In genomic region chr13:50012396-50013169, GRCh38 we compare ENCODE assay signal across 25 cellular contexts. TPM values are rescaled to one million over a fixed set of nuclear protein-coding genes. Genes with fewer than 3 reads are reported as not detected.
DNase-seq lines count a peak whose midpoint lies in the region; ATAC-seq, FAIRE-seq and TF ChIP-seq lines count a peak whose summit lies in the region.
"Had no signal": no experiment of that assay in that cellular context is flagged by ENCODE, and none has a peak within 500 bp of the region (broad histone marks: within the 10 kb centered on the region; RNA-seq: fewer than 3 reads in every experiment).

No MANE protein-coding gene starts in this region.

- H3K4me1 Mint-ChIP-seq in mesothelial cell of epicardium: peaks cover 6% of the 10 kb centered on the region

- CTCF ChIA-PET in A549 (lab: Yijun Ruan, JAX): interaction anchor here (0.5 to 1.2 kb wide), 2 partner anchors 44 to 899 kb away, joined by 3 read pairs; no protein-coding TSS in a partner anchor
- CTCF ChIA-PET in HCT116 (lab: Charles Lee): no interaction called here

- H3K27ac ChIP-seq in A549: no peak overlapping the region
- H3K27ac ChIP-seq in HCT116 (ENCODE audit: low read depth, low read length): no peak overlapping the region
- H3K27ac ChIP-seq in caudate nucleus (ENCODE audit: low read depth, low read length): peak overlapping the region; percentile 78
- no peak overlapping the region for H3K27ac ChIP-seq in foreskin keratinocyte
- H3K27ac ChIP-seq in osteoblast (ENCODE audit: low read depth, low read length): no peak overlapping the region
- H3K27ac ChIP-seq: adrenal gland, KMS-11, psoas muscle, thoracic aorta had no signal

- no peak overlapping the region for H2AFZ ChIP-seq in HCT116 (ENCODE audit: low read depth, low read length, poor library complexity, severe bottlenecking)
- no peak overlapping the region for H2AFZ ChIP-seq in osteoblast (ENCODE audit: low read length)

- intact Hi-C loops in HCT116 (cut with micrococcal nuclease): no loop called here

- TF ChIP-seq RAD21 in A549 (conservative IDR thresholded peaks at IDR 0.05 in 1 of 2, IDR thresholded peaks at IDR 0.05 in 1 of 2): no peak
- no peak for TF ChIP-seq RAD21 in HCT116 (IDR thresholded peaks at IDR 0.05; ENCODE audit: low read depth)

- no peak for ATAC-seq in A549
- no peak for ATAC-seq in HCT116
- no peak for ATAC-seq in foreskin keratinocyte
- no peak for ATAC-seq in GM19467 (IDR thresholded peaks at IDR 0.05; ENCODE audit: unreplicated experiment)
- ATAC-seq: activated CD4-positive, alpha-beta T cell treated with anti-CD3 and anti-CD28 coated beads for 36 hours; activated CD8-positive, alpha-beta memory T cell treated with anti-CD3 and anti-CD28 coated beads, Interleukin-2, amount 10 ng/mL, durations not matched to agents 7 days and 5 days; psoas muscle had no signal

- no peak for FAIRE-seq in A549 (lab: Jason Lieb, UNC)
- FAIRE-seq: GM18507, TTC549 had no signal

- H3K9me3 Mint-ChIP-seq in mesothelial cell of epicardium: no peaks in the 10 kb centered on the region
- H3K9me3 Mint-ChIP-seq: activated T-helper 2 cell treated with anti-CD3 and anti-CD28 coated beads, Interferon-gamma antibody, Interleukin-2, Interleukin-4, amounts not matched to agents 10 μg/mL and 5 μg/mL and 100 μg/mL, durations not matched to agents 14 hours and 24 hours and 36 hours; HFFc6 had no signal

- DNase-seq in A549 (ENCODE audit: low read depth in 1 of 2, low spot score in 1 of 2) (no peak), HCT116 (ENCODE audit: low read depth, low spot score) (no peak), caudate nucleus (lab: John Stamatoyannopoulos, UW) (no peak), mesothelial cell of epicardium (ENCODE audit: low spot score in 2 of 2, unreplicated experiment in 2 of 2) (no peak), Kasumi-1 (lab: John Stamatoyannopoulos, UW) (no peak), foreskin keratinocyte (no peak), osteoblast (ENCODE audit: insufficient read length, low spot score, missing footprints) (no peak)
- DNase-seq: activated CD4-positive, alpha-beta T cell treated with anti-CD3 and anti-CD28 coated beads for 36 hours; activated CD8-positive, alpha-beta memory T cell treated with anti-CD3 and anti-CD28 coated beads, Interleukin-2, amount 10 ng/mL, durations not matched to agents 7 days and 5 days; adrenal gland; effector memory CD4-positive, alpha-beta T cell; HFFc6; NCI-H1092 treated with DMSO at 0.1 percent for 48 hours; NCI-H2029 treated with DMSO at 0.1 percent for 48 hours; NCI-H510A; NK-92 treated with Interleukin-12 subunit alpha and Interleukin-12 subunit beta, amount 100 ng/mL, for 24 hours; psoas muscle; stimulated activated CD4-positive, alpha-beta T cell treated with anti-CD3 and anti-CD28 coated beads, Interleukin-12 subunit alpha, Interleukin-12 subunit beta, amount 100 ng/mL, for 4 hours; stimulated activated CD8-positive, alpha-beta memory T cell treated with anti-CD3 and anti-CD28 coated beads, Interleukin-4, amount 100 ng/mL, for 48 hours had no signal

- no peaks in the 10 kb centered on the region for H3K27me3 Mint-ChIP-seq in mesothelial cell of epicardium (ENCODE audit: low read depth)
- H3K27me3 Mint-ChIP-seq: activated CD4-positive, alpha-beta T cell treated with anti-CD3 and anti-CD28 coated beads for 36 hours; activated CD8-positive, alpha-beta memory T cell treated with anti-CD3 and anti-CD28 coated beads, Interleukin-2, amount 10 ng/mL, durations not matched to agents 7 days and 5 days had no signal

- no peaks in the 10 kb centered on the region for H3K9me2 ChIP-seq in HCT116 (ENCODE audit: insufficient read depth)

- H3K4me3 ChIP-seq in A549 (no peak overlapping the region), HCT116 (replicated peaks in 1 of 2; ENCODE audit: low read depth in 1 of 2, low read length in 2 of 2) (no peak overlapping the region), osteoblast (ENCODE audit: insufficient read depth, low read length) (no peak overlapping the region)
- H3K4me3 ChIP-seq: adrenal gland, psoas muscle, thoracic aorta had no signal

- H3K79me2 ChIP-seq in HCT116 (ENCODE audit: insufficient read depth, low read length): peaks cover 58% of the 10 kb centered on the region
- H3K79me2 ChIP-seq in osteoblast (ENCODE audit: insufficient read depth, low read length): peaks cover 62% of the 10 kb centered on the region

- POLR2A ChIA-PET in A549 (lab: Yijun Ruan, JAX) (no interaction called here), HCT116 (lab: Charles Lee) (no interaction called here)

- H4K20me1 ChIP-seq in HCT116 (ENCODE audit: insufficient read depth) (peaks cover 12% of the 10 kb centered on the region; the same call in 1 of the 2 replicates), osteoblast (ENCODE audit: insufficient read depth, low read length) (peaks cover 4% of the 10 kb centered on the region)

- H3K36me3 ChIP-seq in HCT116 (ENCODE audit: control insufficient read depth in 1 of 2, insufficient read depth in 2 of 2, low read length in 2 of 2) (peaks cover 21 to 30% of the 10 kb centered on the region in 2 experiments), osteoblast (ENCODE audit: insufficient read depth, low read length) (peaks cover 43% of the 10 kb centered on the region)

- H3K4me2 ChIP-seq in A549: no peak overlapping the region
- no peak overlapping the region for H3K4me2 ChIP-seq in HCT116 (ENCODE audit: low read length)
- no peak overlapping the region for H3K4me2 ChIP-seq in osteoblast (ENCODE audit: insufficient read depth, low read length)
- H3K4me2 ChIP-seq: KMS-11 had no signal

- no peaks in the 10 kb centered on the region for H3K4me1 ChIP-seq in A549
- H3K4me1 ChIP-seq in HCT116 (ENCODE audit: control insufficient read depth in 1 of 2, insufficient read depth in 2 of 2, low read length in 2 of 2): no peaks in the 10 kb centered on the region
- H3K4me1 ChIP-seq in foreskin keratinocyte: no peaks in the 10 kb centered on the region
- peaks cover 27% of the 10 kb centered on the region for H3K4me1 ChIP-seq in osteoblast (ENCODE audit: insufficient read depth, low read length)

- H3K9me3 ChIP-seq in A549: no peaks in the 10 kb centered on the region
- no peaks in the 10 kb centered on the region for H3K9me3 ChIP-seq in HCT116 (ENCODE audit: control insufficient read depth in 1 of 2, insufficient read depth in 1 of 2, low read depth in 1 of 2, low read length in 2 of 2)
- H3K9me3 ChIP-seq in osteoblast (ENCODE audit: low read depth, low read length): no peaks in the 10 kb centered on the region
- H3K9me3 ChIP-seq: adrenal gland, psoas muscle, thoracic aorta had no signal

- H3K9ac ChIP-seq in HCT116 (ENCODE audit: low read length): no peak overlapping the region
- H3K9ac ChIP-seq: KMS-11 had no signal

- BruUV-seq in HCT116 (replicated peaks; lab: Mats Ljungman, UMichigan): TSS peak; percentile 18

- H3K4me3 Mint-ChIP-seq in mesothelial cell of epicardium: no peak overlapping the region
- H3K4me3 Mint-ChIP-seq: activated CD4-positive, alpha-beta T cell treated with anti-CD3 and anti-CD28 coated beads for 36 hours; activated CD8-positive, alpha-beta memory T cell treated with anti-CD3 and anti-CD28 coated beads, Interleukin-2, amount 10 ng/mL, durations not matched to agents 7 days and 5 days; HFFc6 had no signal

- RAD21 ChIA-PET in HCT116 (lab: Charles Lee; ENCODE audit: low non-redundant PET in 1 of 2, low total read pairs in 2 of 2, uncharacterized antibody in 2 of 2, unreplicated experiment in 2 of 2): interaction anchor here in 1 of 2 experiments (0.6 kb wide), 1 partner anchor 15 kb away, joined by 5 read pairs; the partner anchor contains the start of gene TRIM13

- H3K27me3 ChIP-seq in HCT116 (ENCODE audit: insufficient read depth, low read length): no peaks in the 10 kb centered on the region
- no peaks in the 10 kb centered on the region for H3K27me3 ChIP-seq in foreskin keratinocyte
- H3K27me3 ChIP-seq in osteoblast (ENCODE audit: insufficient read depth, low read length): no peaks in the 10 kb centered on the region
- H3K27me3 ChIP-seq: adrenal gland had no signal

- no peak for TF ChIP-seq EP300 in A549 (IDR thresholded peaks at IDR 0.05)

- 91% methylated on average over 6 of the region's 6 CpGs for WGBS in A549 (ENCODE audit: missing lambda C conversion rate)

- H3K36me3 Mint-ChIP-seq in mesothelial cell of epicardium: peaks cover 45% of the 10 kb centered on the region

- TF ChIP-seq POLR2A in A549 (IDR thresholded peaks at IDR 0.05; ENCODE audit: low read length): no peak
- TF ChIP-seq POLR2A in HCT116 (IDR thresholded peaks at IDR 0.05; ENCODE audit: borderline replicate concordance, extremely low read depth, insufficient read depth, insufficient read length): no peak

- peak overlapping the region; percentile 14 for H3K27ac Mint-ChIP-seq in mesothelial cell of epicardium
- H3K27ac Mint-ChIP-seq: activated CD4-positive, alpha-beta T cell treated with anti-CD3 and anti-CD28 coated beads for 36 hours; activated CD8-positive, alpha-beta memory T cell treated with anti-CD3 and anti-CD28 coated beads, Interleukin-2, amount 10 ng/mL, durations not matched to agents 7 days and 5 days; HFFc6 had no signal

- no peak for TF ChIP-seq CTCF in A549 (IDR thresholded peaks at IDR 0.05)
- TF ChIP-seq CTCF in HCT116 (IDR thresholded peaks at IDR 0.05 in 2 of 3, conservative IDR thresholded peaks at IDR 0.05 in 1 of 3; ENCODE audit: borderline replicate concordance in 1 of 3, insufficient read depth in 1 of 3, low read depth in 2 of 3, low read length in 2 of 3): no peak
- TF ChIP-seq CTCF in mesothelial cell of epicardium (IDR thresholded peaks at IDR 0.05; ENCODE audit: unreplicated experiment): no peak
- TF ChIP-seq CTCF in foreskin keratinocyte (conservative IDR thresholded peaks at IDR 0.05): no peak
- no peak for TF ChIP-seq CTCF in osteoblast (IDR thresholded peaks at IDR 0.05; ENCODE audit: extremely low read depth, low read depth, low read length)

RNA-seq across cellular contexts. Expression of gene KCNRG, which starts 2.7 kb away (rescaled TPM):
- polyA plus RNA-seq in A549 (2011; rRNA removed) (1.4 and 1.5 TPM in 2 replicates), A549 (2017; fragmentation: RNase III; extraction: RNeasy Plus Mini Kit Qiagen cat#74134 plus additional on column Dnase treatment) (0.29 to 0.63 TPM (median 0.53 TPM) in 3 replicates), foreskin keratinocyte (0.18 and 0.21 TPM in 2 replicates)
- polyA plus RNA-seq in A549 (2012; cell fraction: cytosol; rRNA removed): 0.17 and 0.28 TPM in 2 replicates
- 0.29 and 0.34 TPM in 2 replicates for polyA plus RNA-seq in A549 (2012; cell fraction: nucleus; rRNA removed)
- 2.2 and 3.1 TPM in 2 replicates for polyA minus RNA-seq in A549 (2011; rRNA and poly(A)+ RNA removed)
- total RNA-seq in HCT116 (2021; ENCODE audit: unreplicated experiment) (2.5 TPM), mesothelial cell of epicardium (0.88 to 1.4 TPM (median 1.3 TPM) in 3 replicates), foreskin keratinocyte (0.49 and 0.61 TPM in 2 replicates), osteoblast (4.0 and 5.0 TPM in 2 replicates)
- 2.1 and 2.2 TPM in 2 replicates for polyA plus RNA-seq in HCT116 (2012)

RNA-seq across cellular contexts. Expression of gene TRIM13, which starts 15.7 kb away (rescaled TPM):
- polyA plus RNA-seq in A549 (2011; rRNA removed) (22.4 and 23.0 TPM in 2 replicates), A549 (2017; fragmentation: RNase III; extraction: RNeasy Plus Mini Kit Qiagen cat#74134 plus additional on column Dnase treatment) (10.2 to 12.5 TPM (median 10.9 TPM) in 3 replicates), foreskin keratinocyte (13.6 and 14.7 TPM in 2 replicates)
- polyA plus RNA-seq in A549 (2012; cell fraction: cytosol; rRNA removed): 4.9 and 5.4 TPM in 2 replicates
- polyA plus RNA-seq in A549 (2012; cell fraction: nucleus; rRNA removed): 3.2 and 5.2 TPM in 2 replicates
- 8.7 and 10.4 TPM in 2 replicates for polyA minus RNA-seq in A549 (2011; rRNA and poly(A)+ RNA removed)
- total RNA-seq in HCT116 (2021; ENCODE audit: unreplicated experiment) (24.6 TPM), mesothelial cell of epicardium (38.2 to 40.3 TPM (median 38.5 TPM) in 3 replicates), foreskin keratinocyte (15.8 and 19.9 TPM in 2 replicates), osteoblast (21.7 and 23.6 TPM in 2 replicates)
- 8.6 and 12.6 TPM in 2 replicates for polyA plus RNA-seq in HCT116 (2012)
